In genomic region chr15:87145686-87146085, GRCh38 we compare ENCODE assay signal across 13 cellular contexts.
A peak's percentile ranks its signal among the peaks of the same experiment; 100 is the strongest.
DNase-seq lines count a peak whose midpoint lies in the region; ATAC-seq and TF ChIP-seq lines count a peak whose summit lies in the region.
"Had no signal": no experiment of that assay in that cellular context is flagged by ENCODE, and none has a peak within 500 bp of the region (broad histone marks: within the 10 kb centered on the region; RNA-seq: fewer than 3 reads in every experiment).

No MANE protein-coding gene starts in this region.

- no peaks in the 10 kb centered on the region; a peak in 1 of 4 replicates for H3K4me1 ChIP-seq in SK-N-SH (ENCODE audit: control insufficient read depth in 1 of 2, insufficient read depth in 2 of 2, low read depth in 1 of 2, low read length in 1 of 2)
- no peaks in the 10 kb centered on the region for H3K4me1 ChIP-seq in foreskin keratinocyte
- H3K4me1 ChIP-seq: Caco-2, HAP-1 had no signal

- no peak for TF ChIP-seq RAD21 in SK-N-SH (IDR thresholded peaks at IDR 0.05; ENCODE audit: low read length)

- peak; percentile 53 for DNase-seq in EL
- no peak for DNase-seq in SK-N-SH
- no peak for DNase-seq in foreskin keratinocyte
- DNase-seq: BE2C; C1 segment of cervical spinal cord; Caco-2; CD4-positive, alpha-beta T cell; GM23248 had no signal

- H3F3A ChIP-seq in SK-N-SH (replicated peaks; ENCODE audit: insufficient read depth): no peaks in the 10 kb centered on the region

- CTCF ChIA-PET in SK-N-SH (lab: Yijun Ruan, JAX): no interaction called here

- no peak overlapping the region for H2AFZ ChIP-seq in SK-N-SH (ENCODE audit: low read depth)
- H2AFZ ChIP-seq: GM23248 had no signal

- no peaks in the 10 kb centered on the region for H3K9me2 ChIP-seq in SK-N-SH

- no peaks in the 10 kb centered on the region for H3K36me3 ChIP-seq in SK-N-SH (replicated peaks in 1 of 2; ENCODE audit: control insufficient read depth in 1 of 2, insufficient read depth in 2 of 2, low read length in 1 of 2)
- H3K36me3 ChIP-seq: BE2C, HAP-1 had no signal

- POLR2A ChIA-PET in SK-N-SH (lab: Yijun Ruan, JAX): no interaction called here

- TF ChIP-seq EP300 in SK-N-SH (IDR thresholded peaks at IDR 0.05; ENCODE audit: borderline replicate concordance in 1 of 2, low read depth in 1 of 2, low read length in 1 of 2): no peak; a peak in 1 of 4 replicates

- no peak for TF ChIP-seq CTCF in SK-N-SH (IDR thresholded peaks at IDR 0.05)
- TF ChIP-seq CTCF in foreskin keratinocyte (conservative IDR thresholded peaks at IDR 0.05): no peak

- H3K27ac ChIP-seq in SK-N-SH (ENCODE audit: low read depth in 2 of 2, low read length in 1 of 2) (peak overlapping the region in 1 of 2 experiments; percentile 11; a peak in 1 of 4 replicates), foreskin keratinocyte (no peak overlapping the region)
- H3K27ac ChIP-seq: GM23248, HL-60 had no signal

- H3K4me2 ChIP-seq in SK-N-SH: no peak overlapping the region

- peak; percentile 35 for ATAC-seq in foreskin keratinocyte
- ATAC-seq in HG02678 (IDR thresholded peaks at IDR 0.05; ENCODE audit: unreplicated experiment): no peak
- no peak for ATAC-seq in HG03342 (IDR thresholded peaks at IDR 0.05; ENCODE audit: unreplicated experiment)
- ATAC-seq in esophagus mucosa: no peak

- H3K4me3 ChIP-seq in SK-N-SH (ENCODE audit: low read depth in 2 of 2, low read length in 1 of 2): no peak overlapping the region
- H3K4me3 ChIP-seq: GM23248, HAP-1 had no signal

- H3K9ac ChIP-seq in SK-N-SH: no peak overlapping the region
- H3K9ac ChIP-seq: GM23248 had no signal

- H4K20me1 ChIP-seq in SK-N-SH (ENCODE audit: insufficient read depth): no peaks in the 10 kb centered on the region

- H3K79me2 ChIP-seq in SK-N-SH (ENCODE audit: insufficient read depth): no peaks in the 10 kb centered on the region

- H3K27me3 ChIP-seq in SK-N-SH (ENCODE audit: insufficient read depth) (no peaks in the 10 kb centered on the region), foreskin keratinocyte (no peaks in the 10 kb centered on the region)
- H3K27me3 ChIP-seq: BE2C had no signal

- no peaks in the 10 kb centered on the region for H3K9me3 ChIP-seq in SK-N-SH
- H3K9me3 ChIP-seq: BE2C, Caco-2 had no signal

- 31% methylated on average over 2 of the region's 2 CpGs for WGBS in SK-N-SH (ENCODE audit: low lambda C conversion rate)

TF ChIP-seq in SK-N-SH, 30 proteins besides CTCF, POLR2A, EP300 and RAD21:
- TF ChIP-seq MAX (IDR thresholded peaks at IDR 0.05; ENCODE audit: low read depth): no peak
- TF ChIP-seq TCF12 (IDR thresholded peaks at IDR 0.05): peak; percentile 42; the same call in 1 of the 2 replicates
- TF ChIP-seq PBX3 (IDR thresholded peaks at IDR 0.05): peak; percentile 35
TF ChIP-seq in SK-N-SH: peak in this region for 2.
